In the genomic region with DNA sequence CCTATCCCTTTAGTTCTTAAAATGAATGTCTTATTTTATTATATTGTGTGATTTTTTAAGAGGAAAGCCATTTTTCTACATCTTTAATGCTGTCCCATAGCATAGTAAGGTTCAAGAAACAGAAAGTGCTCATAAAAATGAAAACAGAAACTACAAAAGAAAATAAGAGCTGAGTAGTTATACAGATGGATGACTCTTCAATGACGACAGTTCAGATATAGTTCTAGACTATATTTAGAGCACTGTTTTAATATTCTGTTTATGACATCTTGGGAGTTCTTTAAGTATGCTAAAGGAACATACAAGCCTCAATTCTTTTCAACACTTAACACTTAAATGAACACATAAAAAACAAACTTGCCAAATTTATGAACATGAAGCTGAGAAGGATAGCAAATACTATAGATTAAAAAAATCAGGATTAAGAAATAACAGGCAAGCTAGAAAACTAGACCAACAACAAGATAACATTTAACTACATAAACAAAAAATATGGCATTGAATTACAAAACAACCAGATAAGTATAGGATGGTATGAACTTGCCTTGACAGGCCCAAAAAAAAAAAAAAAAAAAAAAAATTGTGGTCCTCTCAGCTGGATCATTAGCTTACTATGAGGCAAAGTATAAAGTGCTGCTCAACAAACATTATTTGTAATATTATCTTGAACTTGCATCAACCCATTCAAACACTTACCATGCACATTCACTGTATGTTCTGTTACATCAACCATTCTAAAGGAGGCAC, we compare ENCODE assay signal across 12 cellular contexts.
DNase-seq lines count a peak whose midpoint lies in the region; ATAC-seq and TF ChIP-seq lines count a peak whose summit lies in the region.
"Had no signal": no experiment of that assay in that cellular context is flagged by ENCODE, and none has a peak within 500 bp of the region (broad histone marks: within the 10 kb centered on the region; RNA-seq: fewer than 3 reads in every experiment).

No MANE protein-coding gene starts in this region.

- no peaks in the 10 kb centered on the region for H3F3A ChIP-seq in neural progenitor cell (ENCODE audit: low read depth)

- no peaks in the 10 kb centered on the region for H3K4me1 ChIP-seq in neural progenitor cell
- H3K4me1 ChIP-seq: ascending aorta had no signal

- peak; percentile 10 for DNase-seq in GM06990 (ENCODE audit: extremely low read depth, insufficient read length)
- DNase-seq in activated gamma-delta T cell treated with Interleukin-2 at 50 U/mL for 16 hours, result no peak
- no peak for DNase-seq in SHP77 (lab: John Stamatoyannopoulos, UW)
- DNase-seq in NCI-H82 (lab: John Stamatoyannopoulos, UW), result no peak
- DNase-seq in neural progenitor cell (ENCODE audit: low spot score), result no peak
- DNase-seq: MG63 had no signal

- H3K27ac Mint-ChIP-seq in neural progenitor cell, result no peak overlapping the region
- H3K27ac Mint-ChIP-seq: memory B cell had no signal

- no peak overlapping the region for H3K9ac ChIP-seq in neural progenitor cell

- no peak overlapping the region for H2AFZ ChIP-seq in neural progenitor cell (replicated peaks)

- no peaks in the 10 kb centered on the region for H3K79me2 ChIP-seq in neural progenitor cell (ENCODE audit: low read depth)

- ATAC-seq in GM19324 (IDR thresholded peaks at IDR 0.05; ENCODE audit: low FRiP score, unreplicated experiment), result peak; percentile 79
- ATAC-seq in HG02759 (IDR thresholded peaks at IDR 0.05; ENCODE audit: unreplicated experiment), result peak; percentile 79
- peak; percentile 90 for ATAC-seq in HG03558 (IDR thresholded peaks at IDR 0.05; ENCODE audit: extremely low read depth, unreplicated experiment)

- no peaks in the 10 kb centered on the region for H4K20me1 ChIP-seq in neural progenitor cell (ENCODE audit: low read depth)

- no peaks in the 10 kb centered on the region for H3K9me3 Mint-ChIP-seq in neural progenitor cell

- H3K4me3 ChIP-seq in GM06990 (replicated peaks; ENCODE audit: low read depth, low read length), result no peak overlapping the region
- no peak overlapping the region for H3K4me3 ChIP-seq in neural progenitor cell
- H3K4me3 ChIP-seq: ascending aorta, MG63, smooth muscle cell had no signal

- no peaks in the 10 kb centered on the region for H3K27me3 Mint-ChIP-seq in neural progenitor cell (ENCODE audit: insufficient read depth, low read depth)
- H3K27me3 Mint-ChIP-seq: memory B cell had no signal

- H3K9me3 ChIP-seq in neural progenitor cell (ENCODE audit: low read depth), result no peaks in the 10 kb centered on the region
- H3K9me3 ChIP-seq: ascending aorta, MG63 had no signal

- no peaks in the 10 kb centered on the region for H3K27me3 ChIP-seq in GM06990 (replicated peaks; ENCODE audit: control insufficient read depth, insufficient read depth, low read length)
- H3K27me3 ChIP-seq in neural progenitor cell, result no peaks in the 10 kb centered on the region
- H3K27me3 ChIP-seq: ascending aorta, MG63 had no signal

- H3K4me2 ChIP-seq in neural progenitor cell, result no peak overlapping the region
- H3K4me2 ChIP-seq: smooth muscle cell had no signal

- no peak for TF ChIP-seq CTCF in GM06990 (IDR thresholded peaks at IDR 0.05; ENCODE audit: insufficient read depth, low read length, poor library complexity, severe bottlenecking)
- no peak for TF ChIP-seq CTCF in neural progenitor cell (IDR thresholded peaks at IDR 0.05)

- no peaks in the 10 kb centered on the region for H3K4me1 Mint-ChIP-seq in neural progenitor cell

- H3K4me3 Mint-ChIP-seq in neural progenitor cell, result no peak overlapping the region
- H3K4me3 Mint-ChIP-seq: memory B cell had no signal

- H3K27ac ChIP-seq in neural progenitor cell, result no peak overlapping the region
- H3K27ac ChIP-seq: ascending aorta had no signal

- peaks cover 8% of the 10 kb centered on the region for H3K36me3 Mint-ChIP-seq in neural progenitor cell

- H3K36me3 ChIP-seq in GM06990 (ENCODE audit: control insufficient read depth, insufficient read depth, low read length) (no peaks in the 10 kb centered on the region; the same call in none of the 2 replicates), neural progenitor cell (no peaks in the 10 kb centered on the region)
